In the genomic region with DNA sequence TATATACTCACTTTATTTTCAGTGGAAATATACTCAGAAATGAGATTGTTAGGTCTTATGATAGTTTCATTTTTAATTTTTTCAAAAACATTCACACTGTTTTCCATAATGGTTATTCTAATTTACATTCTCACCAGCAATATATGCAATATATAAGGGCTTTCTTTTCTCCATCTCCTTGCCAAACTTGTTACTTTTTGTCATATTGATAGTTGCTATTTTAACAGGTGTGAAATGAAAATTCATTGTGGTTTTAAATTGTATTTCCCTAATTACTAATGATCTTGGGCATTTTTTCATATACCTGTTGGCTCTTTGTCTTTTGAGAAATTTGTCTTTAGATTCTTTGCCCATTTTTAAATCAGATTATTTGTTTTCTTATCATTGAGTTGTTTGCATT, we compare ENCODE assay signal across 18 cellular contexts.
"Had no signal": no experiment of that assay in that cellular context is flagged by ENCODE, and none has a peak within 500 bp of the region (broad histone marks: within the 10 kb centered on the region; RNA-seq: fewer than 3 reads in every experiment).

No MANE protein-coding gene starts in this region.

- ATAC-seq: activated CD4-positive, CD25-positive, alpha-beta regulatory T cell treated with anti-CD3 and anti-CD28 coated beads, Interleukin-2, amount 50 U/mL, for 24 hours; left lobe of liver; naive thymus-derived CD4-positive, alpha-beta T cell had no signal

- FAIRE-seq: colon, keratinocyte had no signal

- H2AFZ ChIP-seq: hepatocyte had no signal

- H3K9me3 ChIP-seq: neutrophil, testis had no signal

- H3K79me2 ChIP-seq: hepatocyte had no signal

- H3K27me3 ChIP-seq: esophagus muscularis mucosa, hepatocyte, neutrophil, stomach, testis, upper lobe of left lung had no signal

- H3K27ac ChIP-seq: esophagus muscularis mucosa, neutrophil, stomach, testis, upper lobe of left lung had no signal

- H3K36me3 ChIP-seq: esophagus muscularis mucosa, neutrophil, stomach, upper lobe of left lung had no signal

- H3K4me3 ChIP-seq: esophagus muscularis mucosa, hepatocyte, stomach, testis, upper lobe of left lung had no signal

- H3K4me1 ChIP-seq: esophagus muscularis mucosa, stomach, testis, upper lobe of left lung had no signal

- DNase-seq: activated CD4-positive, alpha-beta T cell treated with anti-CD3 and anti-CD28 coated beads, Interleukin-2, amount 50 U/mL, for 1 hour; activated CD8-positive, alpha-beta memory T cell treated with anti-CD3 and anti-CD28 coated beads for 24 hours; activated gamma-delta T cell treated with Interleukin-2 at 50 U/mL for 16 hours; amniotic stem cell; naive thymus-derived CD4-positive, alpha-beta T cell; retina; stimulated activated CD4-positive, alpha-beta T cell treated with anti-CD3 and anti-CD28 coated beads, Interleukin-12 subunit alpha, Interleukin-12 subunit beta, amount 100 ng/mL, for 4 hours; stimulated activated CD4-positive, alpha-beta T cell treated with anti-CD3 and anti-CD28 coated beads, Interleukin-2, amount 100 ng/mL, for 24 hours; stomach; testis; upper lobe of left lung had no signal
